In genomic region chr1:37995773-37996379, GRCh38 we compare ENCODE assay signal across 1 cellular context.
TF ChIP-seq lines count a peak whose summit lies in the region.

No MANE protein-coding gene starts in this region.

TF ChIP-seq in K562, 482 proteins besides CTCF, POLR2A, EP300 and RAD21:
- TF ChIP-seq CGGBP1 (CRISPR knock-in tag; IDR thresholded peaks at IDR 0.05) (no peak), HNRNPUL1 (IDR thresholded peaks at IDR 0.05; ENCODE audit: low read length) (no peak), CREB1 (IDR thresholded peaks at IDR 0.05) (0 out of 2 replicates have a peak, but pooled peaks have one; percentile 6), CREB1 (CRISPR knock-in tag; IDR thresholded peaks at IDR 0.05) (no peak), RBM22 (IDR thresholded peaks at IDR 0.05; ENCODE audit: low read depth, low read length, poor library complexity, severe bottlenecking) (peak; percentile 93), MAZ (CRISPR knock-in tag; conservative IDR thresholded peaks at IDR 0.05 in 1 of 2, IDR thresholded peaks at IDR 0.05 in 1 of 2) (0 out of 4 replicates have a peak, but pooled peaks of 1 of the 2 experiments have one; percentile 15), MED1 (CRISPR knock-in tag; IDR thresholded peaks at IDR 0.05; ENCODE audit: borderline replicate concordance) (0 out of 2 replicates have a peak, but pooled peaks have one; percentile 47), NCOA1 (IDR thresholded peaks at IDR 0.05; ENCODE audit: low read depth) (no peak), RBFOX2 (IDR thresholded peaks at IDR 0.05; ENCODE audit: low read depth, low read length) (peak; percentile 81), ZBED1 (IDR thresholded peaks at IDR 0.05) (0 out of 2 replicates have a peak, but pooled peaks have one; percentile 23), CHD7 (IDR thresholded peaks at IDR 0.05; ENCODE audit: low read depth, low read length) (no peak), POLR2G (IDR thresholded peaks at IDR 0.05; ENCODE audit: low read depth, low read length) (peak; percentile 81), ZBTB33 (CRISPR knock-in tag; IDR thresholded peaks at IDR 0.05) (peak; percentile 97), NELFE (IDR thresholded peaks at IDR 0.05; ENCODE audit: insufficient read depth, insufficient read length) (no peak), FUS (optimal IDR thresholded peaks at IDR 0.05; ENCODE audit: low read depth, low read length) (peak; percentile 21)
